ENCODE assay signal across 8 cellular contexts in the genomic region with DNA sequence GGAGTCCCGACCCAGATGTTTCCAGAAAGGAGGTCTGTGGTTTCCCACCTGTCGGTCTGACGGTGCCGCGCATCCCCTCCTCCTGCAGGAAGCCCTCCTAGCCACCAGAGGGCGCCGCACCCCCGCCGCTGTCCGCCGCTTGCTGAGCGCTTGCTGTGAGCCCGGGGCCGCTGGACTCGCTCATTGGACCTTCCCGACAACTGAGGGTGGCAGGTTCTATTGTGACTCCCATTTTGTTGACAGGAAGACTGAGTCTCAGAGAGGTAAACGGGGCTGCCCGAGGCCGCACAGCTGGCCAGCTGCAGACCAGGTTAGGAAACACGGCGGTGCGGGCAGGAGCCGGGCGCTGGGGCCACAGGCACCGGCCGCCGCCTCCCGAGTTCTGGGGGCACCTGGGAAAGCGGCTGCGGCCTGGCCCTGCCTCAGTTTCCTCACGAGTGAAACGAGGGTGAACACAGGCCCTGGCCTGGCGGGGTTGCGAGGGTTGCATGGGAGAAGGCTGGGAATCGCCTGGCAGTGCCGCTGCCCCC.
DNase-seq lines count a peak whose midpoint lies in the region; ATAC-seq lines count a peak whose summit lies in the region.

No MANE protein-coding gene starts in this region.

- peak overlapping the region; percentile 84 for H3K27ac Mint-ChIP-seq in T-helper 2 cell treated with Interferon-gamma antibody and Interleukin-4, amounts not matched to agents 5 μg/mL and 100 μg/mL, for 36 hours

- H3K27me3 Mint-ChIP-seq in T-helper 2 cell treated with Interferon-gamma antibody and Interleukin-4, amounts not matched to agents 5 μg/mL and 100 μg/mL, for 36 hours (ENCODE audit: low read depth), result no peaks in the 10 kb centered on the region

- peaks cover 2% of the 10 kb centered on the region for H3K36me3 Mint-ChIP-seq in T-helper 2 cell treated with Interferon-gamma antibody and Interleukin-4, amounts not matched to agents 5 μg/mL and 100 μg/mL, for 36 hours (ENCODE audit: low read depth)

- intact Hi-C loops in Right ventricle myocardium inferior (cut with DNase I), result no loop called here
- intact Hi-C loops in cardiac septum (cut with DNase I), result no loop called here

- peaks cover 33% of the 10 kb centered on the region for H3K4me1 Mint-ChIP-seq in T-helper 2 cell treated with Interferon-gamma antibody and Interleukin-4, amounts not matched to agents 5 μg/mL and 100 μg/mL, for 36 hours (ENCODE audit: low read depth)

- ATAC-seq in Right ventricle myocardium inferior, result no peak
- ATAC-seq in HG02610 (IDR thresholded peaks at IDR 0.05; ENCODE audit: unreplicated experiment), result no peak
- ATAC-seq in GM21786 (IDR thresholded peaks at IDR 0.05; ENCODE audit: unreplicated experiment), result no peak

- peak overlapping the region; percentile 88 for H3K4me3 Mint-ChIP-seq in T-helper 2 cell treated with Interferon-gamma antibody and Interleukin-4, amounts not matched to agents 5 μg/mL and 100 μg/mL, for 36 hours

- no peaks in the 10 kb centered on the region for H3K9me3 Mint-ChIP-seq in T-helper 2 cell treated with Interferon-gamma antibody and Interleukin-4, amounts not matched to agents 5 μg/mL and 100 μg/mL, for 36 hours

- DNase-seq in Right ventricle myocardium inferior (ENCODE audit: missing footprints) (peak; percentile 85), cardiac septum (ENCODE audit: low spot score) (no peak), anterior cingulate cortex (lab: John Stamatoyannopoulos, UW) (peak in 35 of 58 donors; percentile 7 to 67 (median 35)), iPS-NIHi11 (ENCODE audit: low spot score) (peak; percentile 88)
- peak; percentile 80 for DNase-seq in T-helper 2 cell treated with Interferon-gamma antibody and Interleukin-4, amounts not matched to agents 5 μg/mL and 100 μg/mL, for 36 hours (ENCODE audit: low spot score)
- peak; percentile 62 for DNase-seq in stimulated activated CD4-positive, alpha-beta T cell treated with anti-CD3 and anti-CD28 coated beads, Interleukin-2, amount 100 ng/mL, for 4 hours (ENCODE audit: low read depth)
